Comparison of ENCODE assay signal across 12 cellular contexts in genomic region chr2:29281585-29281984, GRCh38.
DNase-seq lines count a peak whose midpoint lies in the region; ATAC-seq and TF ChIP-seq lines count a peak whose summit lies in the region.
"Had no signal": no experiment of that assay in that cellular context is flagged by ENCODE, and none has a peak within 500 bp of the region (broad histone marks: within the 10 kb centered on the region; RNA-seq: fewer than 3 reads in every experiment).

No MANE protein-coding gene starts in this region.

- no peak overlapping the region for H2AK5ac ChIP-seq in IMR-90 (ENCODE audit: low read depth, low read length)

- no TSS peak for BruUV-seq in IMR-90 (replicated peaks; lab: Mats Ljungman, UMichigan)

- H3K36me3 ChIP-seq in IMR-90 (ENCODE audit: control insufficient read depth, insufficient read depth, low read length): no peaks in the 10 kb centered on the region
- H3K36me3 ChIP-seq: Peyer's patch had no signal

- H3K27me3 ChIP-seq in IMR-90 (ENCODE audit: control insufficient read depth, insufficient read depth, low read length): peaks cover 12% of the 10 kb centered on the region
- H3K27me3 ChIP-seq: Peyer's patch had no signal

- H3K56ac ChIP-seq in IMR-90 (ENCODE audit: extremely low read depth, insufficient read depth, low read length): no peak overlapping the region

- 12% methylated on average over 6 of the region's 10 CpGs; no CpG with 5 or more reads in 1 of the 2 experiments for WGBS in IMR-90 (ENCODE audit: extremely low coverage in 2 of 2, insufficient read length in 1 of 2), 2 experiments

- no peak for TF ChIP-seq RAD21 in IMR-90 (IDR thresholded peaks at IDR 0.05; ENCODE audit: low read length)

- H2BK15ac ChIP-seq in IMR-90 (ENCODE audit: low read depth, low read length): no peak overlapping the region

- no peak overlapping the region for H3K23ac ChIP-seq in IMR-90 (ENCODE audit: low read depth, low read length)

- H3K4ac ChIP-seq in IMR-90 (ENCODE audit: low read depth, low read length): no peak overlapping the region

- no peak overlapping the region for H3K18ac ChIP-seq in IMR-90 (ENCODE audit: low read depth, low read length)

- no peak overlapping the region for H3K14ac ChIP-seq in IMR-90 (replicated peaks; ENCODE audit: low read depth, low read length)

- H2BK20ac ChIP-seq in IMR-90 (ENCODE audit: low read depth, low read length): no peak overlapping the region

- in situ Hi-C loops in IMR-90 (cut with MboI; ENCODE audit: low sequenced_read_pairs): no loop called here

- H2BK120ac ChIP-seq in IMR-90 (ENCODE audit: low read depth, low read length): no peak overlapping the region

- ATAC-seq in IMR-90 (ENCODE audit: low read depth) (peak; percentile 37), WTC11 (peak; percentile 66), GM18498 (IDR thresholded peaks at IDR 0.05; ENCODE audit: unreplicated experiment) (no peak), GM18867 (IDR thresholded peaks at IDR 0.05; ENCODE audit: unreplicated experiment) (no peak)

- H3K4me3 ChIP-seq in IMR-90 (ENCODE audit: insufficient read depth, low read depth, low read length): no peak overlapping the region
- H3K4me3 ChIP-seq: Peyer's patch had no signal

- H2AK9ac ChIP-seq in IMR-90 (replicated peaks; ENCODE audit: low read depth, low read length, poor library complexity): no peak overlapping the region

- POLR2A ChIA-PET in IMR-90 (lab: Charles Lee; ENCODE audit: unreplicated experiment) (no interaction called here), WTC11 (lab: Charles Lee) (no interaction called here)
- POLR2A ChIA-PET in activated CD4-positive, alpha-beta memory T cell treated with anti-CD3 and anti-CD28 coated beads for 36 hours (lab: Charles Lee): no interaction called here

- no peak overlapping the region for H4K5ac ChIP-seq in IMR-90 (ENCODE audit: low read depth, low read length)

- no peaks in the 10 kb centered on the region for H4K20me1 ChIP-seq in IMR-90 (ENCODE audit: insufficient read depth, low read length)

- TF ChIP-seq POLR2A in IMR-90 (IDR thresholded peaks at IDR 0.05; ENCODE audit: low read depth, low read length): no peak

- intact Hi-C loops in IMR-90 (cut with micrococcal nuclease): no loop called here
- intact Hi-C loops in activated CD4-positive, alpha-beta memory T cell treated with anti-CD3 and anti-CD28 coated beads for 36 hours (cut with micrococcal nuclease): no loop called here

- H3K4me1 Mint-ChIP-seq in WTC11: peaks cover 9% of the 10 kb centered on the region
- H3K4me1 Mint-ChIP-seq in activated CD4-positive, alpha-beta memory T cell treated with anti-CD3 and anti-CD28 coated beads for 36 hours (ENCODE audit: low read depth): no peaks in the 10 kb centered on the region

- H3K4me1 ChIP-seq in IMR-90 (ENCODE audit: control insufficient read depth, insufficient read depth, low read length): no peaks in the 10 kb centered on the region
- H3K4me1 ChIP-seq: Peyer's patch had no signal

- no peaks in the 10 kb centered on the region for H3K79me1 ChIP-seq in IMR-90 (ENCODE audit: low read depth in 1 of 2, low read length in 2 of 2)

- no peak overlapping the region for H3K4me2 ChIP-seq in IMR-90 (ENCODE audit: low read depth, low read length)

- no peak overlapping the region for H4K8ac ChIP-seq in IMR-90 (ENCODE audit: low read depth in 2 of 2, low read length in 2 of 2)

- H3K4me3 Mint-ChIP-seq in WTC11: no peak overlapping the region
- H3K4me3 Mint-ChIP-seq in activated CD4-positive, alpha-beta memory T cell treated with anti-CD3 and anti-CD28 coated beads for 36 hours: no peak overlapping the region
- H3K4me3 Mint-ChIP-seq: activated naive CD8-positive, alpha-beta T cell had no signal

- peaks cover 12% of the 10 kb centered on the region for H3K9me3 Mint-ChIP-seq in WTC11
- H3K9me3 Mint-ChIP-seq in activated CD4-positive, alpha-beta memory T cell treated with anti-CD3 and anti-CD28 coated beads for 36 hours: no peaks in the 10 kb centered on the region

- TF ChIP-seq CTCF in IMR-90 (conservative IDR thresholded peaks at IDR 0.05; ENCODE audit: low read depth, low read length) (no peak), WTC11 (IDR thresholded peaks at IDR 0.05) (no peak)

- no peaks in the 10 kb centered on the region for H3K9me1 ChIP-seq in IMR-90 (ENCODE audit: insufficient read depth, low read length)

- peak overlapping the region; percentile 42; the same call in 1 of the 2 replicates for H3K27ac Mint-ChIP-seq in WTC11
- H3K27ac Mint-ChIP-seq in activated CD4-positive, alpha-beta memory T cell treated with anti-CD3 and anti-CD28 coated beads for 36 hours: no peak overlapping the region
- H3K27ac Mint-ChIP-seq: activated naive CD8-positive, alpha-beta T cell had no signal

- peaks cover 4% of the 10 kb centered on the region; the same call in 1 of the 2 replicates for H3K36me3 Mint-ChIP-seq in WTC11
- H3K36me3 Mint-ChIP-seq in activated CD4-positive, alpha-beta memory T cell treated with anti-CD3 and anti-CD28 coated beads for 36 hours: no peaks in the 10 kb centered on the region
- H3K36me3 Mint-ChIP-seq: activated naive CD8-positive, alpha-beta T cell had no signal

- H2BK5ac ChIP-seq in IMR-90 (ENCODE audit: low read depth, low read length, poor library complexity, severe bottlenecking): no peak overlapping the region

- dilution Hi-C loops in IMR-90 (cut with HindIII; ENCODE audit: low sequenced_read_pairs, unreplicated experiment): no loop called here

- H2AFZ ChIP-seq in IMR-90 (replicated peaks; ENCODE audit: low read length, poor library complexity): no peak overlapping the region

- no peaks in the 10 kb centered on the region for H3K9me3 ChIP-seq in IMR-90 (ENCODE audit: control insufficient read depth, insufficient read depth, low read length)
- H3K9me3 ChIP-seq: Peyer's patch had no signal

- H3K9ac ChIP-seq in IMR-90 (ENCODE audit: low read depth, low read length): no peak overlapping the region

- H4K91ac ChIP-seq in IMR-90 (ENCODE audit: insufficient read depth, low read depth, low read length): no peak overlapping the region

- CTCF ChIA-PET in IMR-90 (lab: Yijun Ruan, JAX): no interaction called here
- CTCF ChIA-PET in WTC11 (lab: Charles Lee): interaction anchor here (1.1 to 1.3 kb wide), 3 partner anchors 28 to 69 kb away, joined by 3 to 5 read pairs (median 3); no protein-coding TSS in a partner anchor
- CTCF ChIA-PET in activated CD4-positive, alpha-beta memory T cell treated with anti-CD3 and anti-CD28 coated beads for 36 hours (lab: Charles Lee): interaction anchor here (1.7 kb wide), 1 partner anchor 27 kb away, joined by 4 read pairs; no protein-coding TSS in a partner anchor

- peak; percentile 25 for DNase-seq in AG20443 (ENCODE audit: low spot score)
- peak; percentile 1 for DNase-seq in IMR-90
- DNase-seq in WTC11 (ENCODE audit: low spot score): no peak
- DNase-seq in inferior parietal cortex (ENCODE audit: extremely low spot score): peak; percentile 86
- no peak for DNase-seq in activated CD4-positive, alpha-beta memory T cell treated with anti-CD3 and anti-CD28 coated beads for 36 hours
- DNase-seq in activated CD4-positive, alpha-beta T cell treated with anti-CD3 and anti-CD28 coated beads, Interleukin-2, amount 50 U/mL, for 1 hour: no peak
- DNase-seq: DND-41, H7, Peyer's patch had no signal

- H3K27me3 Mint-ChIP-seq in WTC11 (ENCODE audit: low read depth): no peaks in the 10 kb centered on the region; the same call in 1 of the 2 replicates
- peaks cover 14% of the 10 kb centered on the region for H3K27me3 Mint-ChIP-seq in activated CD4-positive, alpha-beta memory T cell treated with anti-CD3 and anti-CD28 coated beads for 36 hours

- H3K27ac ChIP-seq in IMR-90 (ENCODE audit: insufficient read depth, low read length): no peak overlapping the region
- H3K27ac ChIP-seq: Peyer's patch had no signal

TF ChIP-seq in IMR-90, 13 proteins besides CTCF, POLR2A, EP300 and RAD21 (continues in another document):
- TF ChIP-seq MAZ (IDR thresholded peaks at IDR 0.05; ENCODE audit: borderline replicate concordance, low read depth, low read length) (no peak), FOS (IDR thresholded peaks at IDR 0.05; ENCODE audit: low read depth, low read length) (no peak), MAFK (IDR thresholded peaks at IDR 0.05; ENCODE audit: low read depth, low read length) (no peak), SMC3 (IDR thresholded peaks at IDR 0.05; ENCODE audit: low read depth, low read length) (no peak), USF2 (IDR thresholded peaks at IDR 0.05; ENCODE audit: low read depth, low read length) (no peak), RFX5 (IDR thresholded peaks at IDR 0.05; ENCODE audit: low read depth, low read length) (no peak), NFE2L2 (IDR thresholded peaks at IDR 0.05; ENCODE audit: low read depth, low read length) (no peak), RCOR1 (IDR thresholded peaks at IDR 0.05; ENCODE audit: insufficient replicate concordance, low read length) (no peak), CHD1 (IDR thresholded peaks at IDR 0.05; ENCODE audit: low read depth, low read length) (no peak)

TF ChIP-seq in WTC11, 78 proteins besides CTCF, POLR2A, EP300 and RAD21 (continues in another document):
- TF ChIP-seq CREB1 (CRISPR knock-in tag; IDR thresholded peaks at IDR 0.05): no peak
- no peak for TF ChIP-seq EMX1 (CRISPR knock-in tag; IDR thresholded peaks at IDR 0.05)
- TF ChIP-seq CBFB (CRISPR knock-in tag; IDR thresholded peaks at IDR 0.05; ENCODE audit: low read depth): no peak
- no peak for TF ChIP-seq NFYB (CRISPR knock-in tag; conservative IDR thresholded peaks at IDR 0.05; ENCODE audit: low read depth)
- no peak for TF ChIP-seq CREM (CRISPR knock-in tag; IDR thresholded peaks at IDR 0.05)
- no peak for TF ChIP-seq E2F1 (CRISPR knock-in tag; IDR thresholded peaks at IDR 0.05)
- no peak for TF ChIP-seq MAX (CRISPR knock-in tag; IDR thresholded peaks at IDR 0.05)

Comparison
In these comparisons a context has a peak if more than half of its experiments do, and no peak if none do; other contexts are left out.
1. DNase-seq: peak in AG20443 (single experiment), IMR-90 (single experiment) and inferior parietal cortex (single experiment); none in WTC11 (single experiment), activated CD4-positive, alpha-beta memory T cell treated with anti-CD3 and anti-CD28 coated beads for 36 hours (single experiment) and activated CD4-positive, alpha-beta T cell treated with anti-CD3 and anti-CD28 coated beads, Interleukin-2, amount 50 U/mL, for 1 hour (single experiment).
2. ATAC-seq: peak in IMR-90 (single experiment) and WTC11 (single experiment); none in GM18498 (single experiment) and GM18867 (single experiment).